Comparison of ENCODE assay signal across 8 cellular contexts in the genomic region with DNA sequence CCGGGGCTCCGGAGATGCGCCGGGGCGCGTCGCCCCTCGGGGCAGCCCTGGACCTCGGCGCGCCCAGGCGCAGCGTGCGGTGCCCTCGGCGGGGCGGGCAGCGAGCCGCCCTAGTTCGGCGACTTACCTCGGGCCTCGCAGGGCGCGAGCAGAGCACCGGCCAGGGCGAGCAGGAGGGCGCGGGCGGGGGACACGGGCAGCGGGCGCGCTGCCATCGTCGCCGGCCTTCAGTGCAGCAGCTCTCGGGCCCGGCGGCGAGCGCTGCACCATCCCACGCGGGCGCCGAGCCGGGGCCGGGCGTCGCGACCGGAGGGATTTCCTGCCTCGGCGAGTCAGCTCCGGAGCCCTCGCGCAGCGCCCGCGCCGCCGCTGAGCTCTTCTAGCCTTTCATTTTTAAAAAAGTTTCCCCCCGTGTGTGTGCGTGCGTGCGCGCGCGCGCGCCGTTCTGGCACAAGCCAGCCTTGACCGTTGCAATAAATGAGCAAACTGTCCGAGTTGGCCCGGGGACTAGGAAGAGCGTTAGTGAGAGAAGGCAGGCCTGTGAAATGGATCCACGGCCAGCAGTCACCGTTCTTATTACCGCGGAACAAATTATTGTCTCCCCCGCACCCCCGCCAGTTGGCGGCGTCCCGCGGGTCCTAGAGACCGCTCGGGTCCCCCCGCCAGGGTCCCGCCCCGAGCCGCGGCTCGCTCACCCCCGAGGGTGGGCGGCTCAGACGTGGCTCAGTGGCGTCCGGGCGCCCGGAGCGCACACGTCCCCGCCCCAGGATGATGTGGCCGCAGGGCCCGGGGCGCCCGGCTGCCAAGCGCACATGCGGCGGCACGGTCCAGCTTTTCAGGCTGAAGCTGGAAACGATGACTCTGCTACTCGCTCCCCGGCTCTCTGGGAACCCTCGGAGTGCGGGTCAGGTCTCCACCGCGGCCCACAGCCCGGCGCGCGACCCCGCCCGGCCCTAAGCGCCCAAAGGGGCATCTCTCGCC. TPM values are rescaled to one million over a fixed set of nuclear protein-coding genes. Genes with fewer than 3 reads are reported as not detected.
DNase-seq lines count a peak whose midpoint lies in the region; ATAC-seq and TF ChIP-seq lines count a peak whose summit lies in the region.

Gene ADAM12, minus strand, starts transcription at position 547 of the 981 bp plus-strand sequence. Its CDS starts 332 bp downstream, at position 215.

- H3K4me1 ChIP-seq in HAP-1 (no peaks in the 10 kb centered on the region), gastroesophageal sphincter (peaks cover 0 to 21% (median 6%) of the 10 kb centered on the region in 3 donors)

- CTCF ChIA-PET in activated CD4-positive, alpha-beta T cell treated with anti-CD3 and anti-CD28 coated beads, Interleukin-2, amount 10 ng/mL, durations not matched to agents 7 days and 5 days (lab: Charles Lee) = no interaction called here

- peaks cover 2% of the 10 kb centered on the region for H3K36me3 Mint-ChIP-seq in activated CD4-positive, alpha-beta T cell treated with anti-CD3 and anti-CD28 coated beads, Interleukin-2, amount 10 ng/mL, durations not matched to agents 7 days and 5 days (ENCODE audit: low read depth)
- H3K36me3 Mint-ChIP-seq in osteocyte (ENCODE audit: unreplicated experiment) = peaks cover 6% of the 10 kb centered on the region

- H3K4me1 Mint-ChIP-seq in activated CD4-positive, alpha-beta T cell treated with anti-CD3 and anti-CD28 coated beads, Interleukin-2, amount 10 ng/mL, durations not matched to agents 7 days and 5 days = peaks cover 6% of the 10 kb centered on the region
- peaks cover 41% of the 10 kb centered on the region for H3K4me1 Mint-ChIP-seq in osteocyte (ENCODE audit: unreplicated experiment)

- no peak for TF ChIP-seq EP300 in gastroesophageal sphincter (IDR thresholded peaks at IDR 0.05)

- peak; percentile 52 for ATAC-seq in gastroesophageal sphincter
- ATAC-seq in HG02642 (IDR thresholded peaks at IDR 0.05; ENCODE audit: poor library complexity, unreplicated experiment) = no peak
- no peak for ATAC-seq in HG03469 (IDR thresholded peaks at IDR 0.05; ENCODE audit: unreplicated experiment)
- ATAC-seq in GM18861 (IDR thresholded peaks at IDR 0.05; ENCODE audit: unreplicated experiment) = no peak

- H3K9me3 ChIP-seq in HAP-1 (peaks cover 2% of the 10 kb centered on the region; the same call in 1 of the 2 replicates), gastroesophageal sphincter (no peaks in the 10 kb centered on the region)

- H3K27me3 ChIP-seq in HAP-1 (ENCODE audit: low read depth) (peaks cover 14% of the 10 kb centered on the region), gastroesophageal sphincter (peaks cover 68% of the 10 kb centered on the region)

- H3K4me3 ChIP-seq in HAP-1 = peak within 1 kb of the TSS; percentile 13; the same call in 1 of the 2 replicates
- peak within 1 kb of the TSS; percentile 1 to 55 for H3K4me3 ChIP-seq in gastroesophageal sphincter

- 0% methylated on average over 24 of the region's 127 CpGs; no CpG with 5 or more reads in 1 of the 2 donors for WGBS in gastroesophageal sphincter (ENCODE audit: low coverage in 1 of 2), 2 donors

- no peak for TF ChIP-seq POLR2A in gastroesophageal sphincter (IDR thresholded peaks at IDR 0.05)

- peaks cover 3% of the 10 kb centered on the region for H3K9me3 Mint-ChIP-seq in activated CD4-positive, alpha-beta T cell treated with anti-CD3 and anti-CD28 coated beads, Interleukin-2, amount 10 ng/mL, durations not matched to agents 7 days and 5 days
- H3K9me3 Mint-ChIP-seq in osteocyte (ENCODE audit: unreplicated experiment) = peaks cover 9% of the 10 kb centered on the region

- peak within 1 kb of the TSS in 2 of 4 donors; percentile 12 to 57 for H3K27ac ChIP-seq in gastroesophageal sphincter

- POLR2A ChIA-PET in activated CD4-positive, alpha-beta T cell treated with anti-CD3 and anti-CD28 coated beads, Interleukin-2, amount 10 ng/mL, durations not matched to agents 7 days and 5 days (lab: Charles Lee) = no interaction called here

- DNase-seq in HAP-1 (ENCODE audit: low spot score in 2 of 2) (no peak), osteocyte (ENCODE audit: extremely low spot score, unreplicated experiment) (peak; percentile 85), SHP77 treated with DMSO at 0.1 percent for 48 hours (lab: John Stamatoyannopoulos, UW) (no peak)
- DNase-seq in activated CD4-positive, alpha-beta T cell treated with anti-CD3 and anti-CD28 coated beads, Interleukin-2, amount 10 ng/mL, durations not matched to agents 7 days and 5 days = no peak

- peak within 1 kb of the TSS; percentile 59 for H3K4me3 Mint-ChIP-seq in activated CD4-positive, alpha-beta T cell treated with anti-CD3 and anti-CD28 coated beads, Interleukin-2, amount 10 ng/mL, durations not matched to agents 7 days and 5 days
- peak within 1 kb of the TSS; percentile 91 for H3K4me3 Mint-ChIP-seq in osteocyte (ENCODE audit: unreplicated experiment)

- H3K27ac Mint-ChIP-seq in activated CD4-positive, alpha-beta T cell treated with anti-CD3 and anti-CD28 coated beads, Interleukin-2, amount 10 ng/mL, durations not matched to agents 7 days and 5 days = peak within 1 kb of the TSS; percentile 78
- peak within 1 kb of the TSS; percentile 75 for H3K27ac Mint-ChIP-seq in osteocyte (ENCODE audit: unreplicated experiment)

- peaks cover 38% of the 10 kb centered on the region for H3K27me3 Mint-ChIP-seq in activated CD4-positive, alpha-beta T cell treated with anti-CD3 and anti-CD28 coated beads, Interleukin-2, amount 10 ng/mL, durations not matched to agents 7 days and 5 days
- no peaks in the 10 kb centered on the region for H3K27me3 Mint-ChIP-seq in osteocyte (ENCODE audit: unreplicated experiment)

- in situ Hi-C loops in HAP-1 (cut with MboI; ENCODE audit: low sequenced_read_pairs) = no loop called here

- H3K36me3 ChIP-seq in HAP-1 (replicated peaks) = no peaks in the 10 kb centered on the region
- no peaks in the 10 kb centered on the region for H3K36me3 ChIP-seq in gastroesophageal sphincter

- TF ChIP-seq CTCF in gastroesophageal sphincter (IDR thresholded peaks at IDR 0.05) = no peak
- TF ChIP-seq CTCF in osteocyte (IDR thresholded peaks at IDR 0.05) = no peak

RNA-seq across cellular contexts. Expression of gene ADAM12, which starts in this region (rescaled TPM):
- under 1 TPM; 0.45 to 0.65 TPM for total RNA-seq in activated CD4-positive, alpha-beta T cell treated with anti-CD3 and anti-CD28 coated beads, Interleukin-2, amount 10 ng/mL, durations not matched to agents 7 days and 5 days
- total RNA-seq in gastroesophageal sphincter = 1 to 10 TPM in 2 of 4 donors, under 1 TPM in 2; 0.27 to 1.2 (median 0.89) TPM
- 41.7 and 45.6 TPM in 2 replicates for total RNA-seq in osteocyte

Comparison
In these comparisons a context has a peak if more than half of its experiments do, and no peak if none do; other contexts are left out.
1. RNA of gene ADAM12 (total RNA-seq): 41.7 to 45.6 TPM in osteocyte; 0.27 to 1.2 TPM in gastroesophageal sphincter and 0.45 to 0.65 TPM in activated CD4-positive, alpha-beta T cell treated with anti-CD3 and anti-CD28 coated beads, Interleukin-2, amount 10 ng/mL, durations not matched to agents 7 days and 5 days; every median in the first group is over 10 times any median in the second.